Comparison of ENCODE assay signal across 19 cellular contexts in the genomic region with DNA sequence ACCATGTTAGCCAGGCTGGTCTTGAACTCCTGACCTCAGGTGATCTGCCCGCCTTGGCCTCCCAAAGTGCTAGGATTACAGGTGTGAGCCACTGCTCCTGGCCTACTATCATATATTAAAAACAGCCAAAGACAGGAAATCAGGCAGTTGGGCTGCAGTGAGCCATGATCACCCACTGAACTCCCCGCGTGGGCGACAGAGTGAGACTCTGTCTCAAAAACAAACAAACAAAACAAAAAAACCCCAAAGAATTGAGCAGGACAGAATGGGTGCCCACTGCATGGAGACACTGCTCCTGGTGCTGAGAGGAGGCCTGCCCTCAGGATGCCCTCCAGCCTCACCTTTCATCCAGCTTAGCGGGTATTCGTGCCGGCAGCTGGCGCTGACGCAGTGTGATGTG. TPM values are rescaled to one million over a fixed set of nuclear protein-coding genes. Genes with fewer than 3 reads are reported as not detected.
DNase-seq lines count a peak whose midpoint lies in the region; ATAC-seq and TF ChIP-seq lines count a peak whose summit lies in the region.
"Had no signal": no experiment of that assay in that cellular context is flagged by ENCODE, and none has a peak within 500 bp of the region (broad histone marks: within the 10 kb centered on the region; RNA-seq: fewer than 3 reads in every experiment).

No MANE protein-coding gene starts in this region.

- H3K4me1 Mint-ChIP-seq in activated CD4-positive, alpha-beta T cell treated with anti-CD3 and anti-CD28 coated beads, Interleukin-2, amount 10 ng/mL, durations not matched to agents 24 days and 14 days: peaks cover 6% of the 10 kb centered on the region
- no peaks in the 10 kb centered on the region for H3K4me1 Mint-ChIP-seq in neural progenitor cell

- no peaks in the 10 kb centered on the region for H3K79me2 ChIP-seq in neural progenitor cell (ENCODE audit: low read depth)

- H2AFZ ChIP-seq in neural progenitor cell (replicated peaks): no peak overlapping the region
- H2AFZ ChIP-seq: GM23248 had no signal

- peak overlapping the region; percentile 47 for H3K27ac Mint-ChIP-seq in activated CD4-positive, alpha-beta T cell treated with anti-CD3 and anti-CD28 coated beads, Interleukin-2, amount 10 ng/mL, durations not matched to agents 24 days and 14 days
- peak overlapping the region; percentile 33 for H3K27ac Mint-ChIP-seq in neural progenitor cell

- H3K36me3 Mint-ChIP-seq in activated CD4-positive, alpha-beta T cell treated with anti-CD3 and anti-CD28 coated beads, Interleukin-2, amount 10 ng/mL, durations not matched to agents 24 days and 14 days (ENCODE audit: low read depth): peaks cover 12% of the 10 kb centered on the region
- H3K36me3 Mint-ChIP-seq in neural progenitor cell: no peaks in the 10 kb centered on the region

- no peak for TF ChIP-seq CTCF in HEK293 (tag by site-specific recombination; IDR thresholded peaks at IDR 0.05)
- TF ChIP-seq CTCF in dorsolateral prefrontal cortex (IDR thresholded peaks at IDR 0.05 in 54 of 56, conservative IDR thresholded peaks at IDR 0.05 in 2 of 56; ENCODE audit: low read depth in 1 of 56, partially characterized antibody in 56 of 56): no peak
- TF ChIP-seq CTCF in neural progenitor cell (IDR thresholded peaks at IDR 0.05): no peak

- no peak overlapping the region for H3K4me3 Mint-ChIP-seq in activated CD4-positive, alpha-beta T cell treated with anti-CD3 and anti-CD28 coated beads, Interleukin-2, amount 10 ng/mL, durations not matched to agents 24 days and 14 days
- no peak overlapping the region for H3K4me3 Mint-ChIP-seq in neural progenitor cell

- H3K27ac ChIP-seq in HEK293 (ENCODE audit: extremely low read depth, low read depth, low read length): 0 out of 2 replicates have a peak overlapping the region, but pooled peaks have one; percentile 2
- H3K27ac ChIP-seq in dorsolateral prefrontal cortex: peak overlapping the region in 33 of 59 donors; percentile 7 to 77 (median 49)
- H3K27ac ChIP-seq in neural progenitor cell: no peak overlapping the region
- H3K27ac ChIP-seq: 22Rv1, GM23248, Peyer's patch had no signal

- H3K27me3 Mint-ChIP-seq in activated CD4-positive, alpha-beta T cell treated with anti-CD3 and anti-CD28 coated beads, Interleukin-2, amount 10 ng/mL, durations not matched to agents 24 days and 14 days: no peaks in the 10 kb centered on the region
- H3K27me3 Mint-ChIP-seq in neural progenitor cell (ENCODE audit: insufficient read depth, low read depth): peaks cover 8% of the 10 kb centered on the region

- H3K4me1 ChIP-seq in HEK293 (ENCODE audit: control insufficient read depth, insufficient read depth, low read length): peaks cover 4% of the 10 kb centered on the region
- H3K4me1 ChIP-seq in neural progenitor cell: no peaks in the 10 kb centered on the region

- intact Hi-C loops in activated CD4-positive, alpha-beta T cell treated with anti-CD3 and anti-CD28 coated beads, Interleukin-2, amount 10 ng/mL, durations not matched to agents 24 days and 14 days (cut with micrococcal nuclease): no loop called here
- intact Hi-C loops in dorsolateral prefrontal cortex (cut with DNase I): no loop called here

- no peak for ATAC-seq in HG03139 (IDR thresholded peaks at IDR 0.05; ENCODE audit: unreplicated experiment)
- ATAC-seq: GM12878, HCT116 had no signal

- H3K36me3 ChIP-seq in HEK293 (ENCODE audit: control insufficient read depth in 2 of 2, insufficient read depth in 1 of 2, low read length in 2 of 2) (peaks cover 9 to 51% of the 10 kb centered on the region in 2 experiments), neural progenitor cell (no peaks in the 10 kb centered on the region)

- H3K9me3 ChIP-seq in HEK293 (ENCODE audit: control insufficient read depth, insufficient read depth, low read depth, low read length) (no peaks in the 10 kb centered on the region), neural progenitor cell (ENCODE audit: low read depth) (no peaks in the 10 kb centered on the region)
- H3K9me3 ChIP-seq: Peyer's patch had no signal

- peaks cover 4% of the 10 kb centered on the region for H3F3A ChIP-seq in neural progenitor cell (ENCODE audit: low read depth)

- H3K9me3 Mint-ChIP-seq in activated CD4-positive, alpha-beta T cell treated with anti-CD3 and anti-CD28 coated beads, Interleukin-2, amount 10 ng/mL, durations not matched to agents 24 days and 14 days: no peaks in the 10 kb centered on the region
- H3K9me3 Mint-ChIP-seq in neural progenitor cell: no peaks in the 10 kb centered on the region

- H3K9ac ChIP-seq in neural progenitor cell: no peak overlapping the region
- H3K9ac ChIP-seq: GM23248 had no signal

- H3K27me3 ChIP-seq in dorsolateral prefrontal cortex: no peaks in the 10 kb centered on the region
- no peaks in the 10 kb centered on the region for H3K27me3 ChIP-seq in neural progenitor cell
- H3K27me3 ChIP-seq: Peyer's patch had no signal

- CTCF ChIA-PET in HEK293 (lab: Yijun Ruan, JAX): interaction anchor here (0.6 to 1.4 kb wide), 2 partner anchors 13 to 227 kb away, joined by 6 to 8 read pairs; no protein-coding TSS in a partner anchor

- no peak for DNase-seq in activated CD4-positive, alpha-beta T cell treated with anti-CD3 and anti-CD28 coated beads, Interleukin-2, amount 10 ng/mL, durations not matched to agents 24 days and 14 days
- no peak for DNase-seq in activated CD4-positive, alpha-beta T cell treated with anti-CD3 and anti-CD28 coated beads for 1 hour
- DNase-seq in dorsolateral prefrontal cortex: no peak
- DNase-seq in neural progenitor cell (ENCODE audit: low spot score): no peak
- no peak for DNase-seq in iPS-NIHi11 (ENCODE audit: low spot score)
- DNase-seq in hippocampal formation (lab: John Stamatoyannopoulos, UW): no peak
- DNase-seq: DMS 273 treated with DMSO at 0.1 percent for 48 hours, GDM1, GM23248, KBM-7, NCI-H2081 treated with DMSO at 0.1 percent for 48 hours, NCI-H524, Peyer's patch, SHP77 had no signal

- POLR2A ChIA-PET in HEK293 (lab: Yijun Ruan, JAX): interaction anchor here (0.6 to 2.4 kb wide), 2 partner anchors 34 to 52 kb away, joined by 5 to 9 read pairs; no protein-coding TSS in a partner anchor

- H3K4me2 ChIP-seq in neural progenitor cell: no peak overlapping the region

- no peaks in the 10 kb centered on the region for H4K20me1 ChIP-seq in neural progenitor cell (ENCODE audit: low read depth)

- H3K4me3 ChIP-seq in HEK293 (ENCODE audit: low read depth, low read length): no peak overlapping the region
- no peak overlapping the region for H3K4me3 ChIP-seq in dorsolateral prefrontal cortex
- no peak overlapping the region for H3K4me3 ChIP-seq in neural progenitor cell
- H3K4me3 ChIP-seq: GM12878, GM23248, Peyer's patch had no signal

TF ChIP-seq in HEK293, 187 proteins besides CTCF, POLR2A, EP300 and RAD21:
- TF ChIP-seq IKZF3 (tag by site-specific recombination; IDR thresholded peaks at IDR 0.05) (no peak), ZNF132 (tag by site-specific recombination; IDR thresholded peaks at IDR 0.05; ENCODE audit: borderline replicate concordance) (no peak), SCRT2 (tag by site-specific recombination; IDR thresholded peaks at IDR 0.05) (no peak), ZNF677 (tag by site-specific recombination; IDR thresholded peaks at IDR 0.05) (no peak), ZNF37A (tag by site-specific recombination; IDR thresholded peaks at IDR 0.05) (no peak), EGR2 (tag by site-specific recombination; IDR thresholded peaks at IDR 0.05; ENCODE audit: low read depth) (0 out of 2 replicates have a peak, but pooled peaks have one; percentile 30), ZEB2 (tag by site-specific recombination; IDR thresholded peaks at IDR 0.05) (no peak), ZFHX2 (tag by site-specific recombination; conservative IDR thresholded peaks at IDR 0.05) (peak; percentile 66)
- TF ChIP-seq, protein P1, sequence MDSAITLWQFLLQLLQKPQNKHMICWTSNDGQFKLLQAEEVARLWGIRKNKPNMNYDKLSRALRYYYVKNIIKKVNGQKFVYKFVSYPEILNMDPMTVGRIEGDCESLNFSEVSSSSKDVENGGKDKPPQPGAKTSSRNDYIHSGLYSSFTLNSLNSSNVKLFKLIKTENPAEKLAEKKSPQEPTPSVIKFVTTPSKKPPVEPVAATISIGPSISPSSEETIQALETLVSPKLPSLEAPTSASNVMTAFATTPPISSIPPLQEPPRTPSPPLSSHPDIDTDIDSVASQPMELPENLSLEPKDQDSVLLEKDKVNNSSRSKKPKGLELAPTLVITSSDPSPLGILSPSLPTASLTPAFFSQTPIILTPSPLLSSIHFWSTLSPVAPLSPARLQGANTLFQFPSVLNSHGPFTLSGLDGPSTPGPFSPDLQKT (IDR thresholded peaks at IDR 0.05; ENCODE audit: borderline replicate concordance, low read depth, low read length): no peak

RNA-seq across cellular contexts. Expression of a gene that starts 5.2 kb away (rescaled TPM):
- 62.7 and 68.9 TPM in 2 replicates for total RNA-seq in activated CD4-positive, alpha-beta T cell treated with anti-CD3 and anti-CD28 coated beads, Interleukin-2, amount 10 ng/mL, durations not matched to agents 24 days and 14 days
- total RNA-seq in dorsolateral prefrontal cortex: 10 to 100 TPM in 29 of 120 experiments, 1 to 10 TPM in 91; 4.1 to 15.2 (median 8.3) TPM
- total RNA-seq in neural progenitor cell (ENCODE audit: low replicate concordance): 4.7 and 5.4 TPM in 2 replicates

RNA-seq across cellular contexts. Expression of a gene that starts 16.1 kb away (rescaled TPM):
- total RNA-seq in activated CD4-positive, alpha-beta T cell treated with anti-CD3 and anti-CD28 coated beads, Interleukin-2, amount 10 ng/mL, durations not matched to agents 24 days and 14 days: 23.6 and 30.1 TPM in 2 replicates
- total RNA-seq in dorsolateral prefrontal cortex (100 to 1,000 TPM; 113 to 397 (median 166) TPM), neural progenitor cell (ENCODE audit: low replicate concordance) (10.9 and 15.2 TPM in 2 replicates)

RNA-seq across cellular contexts. Expression of a gene that starts 16.5 kb away (rescaled TPM):
- total RNA-seq in activated CD4-positive, alpha-beta T cell treated with anti-CD3 and anti-CD28 coated beads, Interleukin-2, amount 10 ng/mL, durations not matched to agents 24 days and 14 days: 89.2 and 89.7 TPM in 2 replicates
- total RNA-seq in dorsolateral prefrontal cortex: 10 to 100 TPM; 15.4 to 37.9 (median 22.5) TPM
- 8.3 and 11.5 TPM in 2 replicates for total RNA-seq in neural progenitor cell (ENCODE audit: low replicate concordance)

RNA-seq across cellular contexts. Expression of a gene that starts 28.7 kb away (rescaled TPM):
- 0.77 and 0.97 TPM in 2 replicates for total RNA-seq in activated CD4-positive, alpha-beta T cell treated with anti-CD3 and anti-CD28 coated beads, Interleukin-2, amount 10 ng/mL, durations not matched to agents 24 days and 14 days
- 1 to 10 TPM in 114 of 120 experiments, under 1 TPM in 6; 0.52 to 6.8 (median 2.5) TPM for total RNA-seq in dorsolateral prefrontal cortex
- 1.1 and 1.3 TPM in 2 replicates for total RNA-seq in neural progenitor cell (ENCODE audit: low replicate concordance)
- total RNA-seq: GM23248 had no signal

RNA-seq across cellular contexts. Expression of a gene that starts 33.5 kb away (rescaled TPM):
- 686 and 695 TPM in 2 replicates for total RNA-seq in activated CD4-positive, alpha-beta T cell treated with anti-CD3 and anti-CD28 coated beads, Interleukin-2, amount 10 ng/mL, durations not matched to agents 24 days and 14 days
- total RNA-seq in dorsolateral prefrontal cortex: 100 to 1,000 TPM; 179 to 311 (median 224) TPM
- total RNA-seq in neural progenitor cell (ENCODE audit: low replicate concordance): 436 and 583 TPM in 2 replicates
